8 cellular contexts compared by ENCODE assay signal in genomic region chr3:52052831-52053306, GRCh38. TPM values are rescaled to one million over a fixed set of nuclear protein-coding genes. Genes with fewer than 3 reads are reported as not detected.
DNase-seq lines count a peak whose midpoint lies in the region; ATAC-seq and TF ChIP-seq lines count a peak whose summit lies in the region.

No MANE protein-coding gene starts in this region.

- no peak for TF ChIP-seq POLR2A in GM18505 (IDR thresholded peaks at IDR 0.05; ENCODE audit: borderline replicate concordance, extremely low read depth, insufficient read depth, insufficient read length)

- peaks cover 51% of the 10 kb centered on the region for H3K36me3 Mint-ChIP-seq in activated CD8-positive, alpha-beta T cell treated with anti-CD3 and anti-CD28 coated beads, Interleukin-2, amount 10 ng/mL, durations not matched to agents 7 days and 5 days (ENCODE audit: low read depth)

- CTCF ChIA-PET in activated CD8-positive, alpha-beta T cell treated with anti-CD3 and anti-CD28 coated beads, Interleukin-2, amount 10 ng/mL, durations not matched to agents 7 days and 5 days (lab: Charles Lee), result interaction anchor here (1.0 to 4.2 kb wide), 24 partner anchors 8 to 334 kb away, joined by 3 to 56 read pairs (median 5); partner anchors contain the start of genes ABHD14B, ACY1, PARP3 and POC1A

- peak overlapping the region; percentile 87 for H3K27ac Mint-ChIP-seq in activated CD8-positive, alpha-beta T cell treated with anti-CD3 and anti-CD28 coated beads, Interleukin-2, amount 10 ng/mL, durations not matched to agents 7 days and 5 days

- peak; percentile 87 for DNase-seq in CD1c-positive myeloid dendritic cell (ENCODE audit: extremely low spot score)
- DNase-seq in activated CD8-positive, alpha-beta T cell treated with anti-CD3 and anti-CD28 coated beads, Interleukin-2, amount 10 ng/mL, durations not matched to agents 7 days and 5 days, result peak; percentile 66
- DNase-seq in stromal cell of bone marrow (ENCODE audit: low read depth), result peak; percentile 65

- WGBS in esophagus, 2 donors, result 6 to 25% methylated on average over 10 of the region's 10 CpGs

- H3K9me3 ChIP-seq in KOPT-K1 (ENCODE audit: insufficient read depth, low read length, poor library complexity, severe bottlenecking) (no peaks in the 10 kb centered on the region), esophagus (ENCODE audit: control insufficient read depth in 2 of 2, insufficient read depth in 1 of 2, low read depth in 1 of 2, low read length in 1 of 2) (no peaks in the 10 kb centered on the region), mucosa of stomach (ENCODE audit: control insufficient read depth, low read length) (no peaks in the 10 kb centered on the region)

- H3K4me3 ChIP-seq in esophagus (ENCODE audit: low read depth in 1 of 2, low read length in 2 of 2) (peak overlapping the region; percentile 40 to 82), mucosa of stomach (ENCODE audit: low read length) (no peak overlapping the region)

- POLR2A ChIA-PET in activated CD8-positive, alpha-beta T cell treated with anti-CD3 and anti-CD28 coated beads, Interleukin-2, amount 10 ng/mL, durations not matched to agents 7 days and 5 days (lab: Charles Lee), result interaction anchor here (0.6 to 1.0 kb wide), 4 partner anchors 10 to 78 kb away, joined by 3 read pairs; partner anchors contain the start of genes ACY1 and RPL29

- no peaks in the 10 kb centered on the region for H3K9me3 Mint-ChIP-seq in activated CD8-positive, alpha-beta T cell treated with anti-CD3 and anti-CD28 coated beads, Interleukin-2, amount 10 ng/mL, durations not matched to agents 7 days and 5 days (ENCODE audit: insufficient read depth)

- no peak for ATAC-seq in activated CD8-positive, alpha-beta T cell treated with anti-CD3 and anti-CD28 coated beads, Interleukin-2, amount 10 ng/mL, durations not matched to agents 7 days and 5 days
- ATAC-seq in GM18505 (IDR thresholded peaks at IDR 0.05; ENCODE audit: unreplicated experiment) (no peak), HG02981 (IDR thresholded peaks at IDR 0.05; ENCODE audit: unreplicated experiment) (no peak)

- H3K4me3 Mint-ChIP-seq in activated CD8-positive, alpha-beta T cell treated with anti-CD3 and anti-CD28 coated beads, Interleukin-2, amount 10 ng/mL, durations not matched to agents 7 days and 5 days, result peak overlapping the region; percentile 86

- peaks cover 44% of the 10 kb centered on the region for H3K4me1 Mint-ChIP-seq in activated CD8-positive, alpha-beta T cell treated with anti-CD3 and anti-CD28 coated beads, Interleukin-2, amount 10 ng/mL, durations not matched to agents 7 days and 5 days (ENCODE audit: low read depth)

- no peaks in the 10 kb centered on the region for H3K27me3 Mint-ChIP-seq in activated CD8-positive, alpha-beta T cell treated with anti-CD3 and anti-CD28 coated beads, Interleukin-2, amount 10 ng/mL, durations not matched to agents 7 days and 5 days (ENCODE audit: low read depth)

- H3K27ac ChIP-seq in KOPT-K1 (ENCODE audit: low read depth, low read length, poor library complexity, severe bottlenecking) (peak overlapping the region; percentile 54), esophagus (ENCODE audit: low read depth in 2 of 2, low read length in 1 of 2) (peak overlapping the region; percentile 97 to 99)

- peaks cover 63% of the 10 kb centered on the region for H3K36me3 ChIP-seq in KOPT-K1 (ENCODE audit: insufficient read depth, low read length)
- peaks cover 4 to 41% of the 10 kb centered on the region in 2 donors for H3K36me3 ChIP-seq in esophagus (ENCODE audit: control insufficient read depth in 2 of 2, insufficient read depth in 2 of 2, low read length in 1 of 2)
- peaks cover 8% of the 10 kb centered on the region for H3K36me3 ChIP-seq in mucosa of stomach (ENCODE audit: control insufficient read depth, insufficient read depth, low read length)

- H3K27me3 ChIP-seq in esophagus (ENCODE audit: control insufficient read depth in 1 of 2, insufficient read depth in 2 of 2, low read length in 2 of 2) (no peaks in the 10 kb centered on the region), mucosa of stomach (ENCODE audit: control insufficient read depth, insufficient read depth, low read length) (no peaks in the 10 kb centered on the region)

- peaks cover 8 to 50% of the 10 kb centered on the region in 2 donors for H3K4me1 ChIP-seq in esophagus (ENCODE audit: control insufficient read depth in 2 of 2, insufficient read depth in 2 of 2, low read length in 1 of 2)
- H3K4me1 ChIP-seq in mucosa of stomach (ENCODE audit: control insufficient read depth, insufficient read depth, low read length), result peaks cover 56% of the 10 kb centered on the region

- peak overlapping the region; percentile 46 for H3K9ac ChIP-seq in mucosa of stomach (ENCODE audit: low read length)

RNA-seq across cellular contexts. Expression of gene DUSP7, which starts 3.5 kb away (rescaled TPM):
- 10 to 100 TPM; 37.4 to 39.1 TPM for total RNA-seq in activated CD8-positive, alpha-beta T cell treated with anti-CD3 and anti-CD28 coated beads, Interleukin-2, amount 10 ng/mL, durations not matched to agents 7 days and 5 days
- 10 to 100 TPM; 18.2 to 35.2 TPM for polyA plus RNA-seq in esophagus

RNA-seq across cellular contexts. Expression of gene RPL29, which starts 57.2 kb away (rescaled TPM):
- 1,000 to 10,000 TPM; 1,199 to 1,266 TPM for total RNA-seq in activated CD8-positive, alpha-beta T cell treated with anti-CD3 and anti-CD28 coated beads, Interleukin-2, amount 10 ng/mL, durations not matched to agents 7 days and 5 days
- 1,000 to 10,000 TPM; 2,351 to 2,556 TPM for polyA plus RNA-seq in esophagus
